In the genomic region with DNA sequence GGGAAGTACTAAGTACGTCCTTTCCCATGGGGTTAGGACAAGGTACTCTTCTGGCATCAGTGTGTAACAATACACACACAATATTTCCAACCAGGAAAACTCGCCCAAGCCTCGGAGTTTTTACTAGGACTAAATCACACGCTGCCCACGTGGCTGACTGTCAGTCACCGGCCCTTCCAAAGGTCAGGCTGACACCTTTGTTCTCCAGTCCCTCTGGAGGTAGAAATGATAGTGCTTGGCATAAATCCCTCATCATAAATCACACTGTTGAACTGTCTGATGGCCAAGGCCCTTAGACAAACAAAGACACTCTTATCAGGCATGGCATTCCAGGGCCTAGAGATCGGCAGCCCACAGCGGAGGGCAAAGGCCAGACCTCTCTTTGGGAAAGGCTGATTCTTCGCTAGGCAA, we compare ENCODE assay signal across 1 cellular context.
TF ChIP-seq lines count a peak whose summit lies in the region.

No MANE protein-coding gene starts in this region.

TF ChIP-seq in HepG2, 621 proteins besides CTCF, POLR2A, EP300 and RAD21 (continued from another document and continues in another):
- TF ChIP-seq, protein P1, sequence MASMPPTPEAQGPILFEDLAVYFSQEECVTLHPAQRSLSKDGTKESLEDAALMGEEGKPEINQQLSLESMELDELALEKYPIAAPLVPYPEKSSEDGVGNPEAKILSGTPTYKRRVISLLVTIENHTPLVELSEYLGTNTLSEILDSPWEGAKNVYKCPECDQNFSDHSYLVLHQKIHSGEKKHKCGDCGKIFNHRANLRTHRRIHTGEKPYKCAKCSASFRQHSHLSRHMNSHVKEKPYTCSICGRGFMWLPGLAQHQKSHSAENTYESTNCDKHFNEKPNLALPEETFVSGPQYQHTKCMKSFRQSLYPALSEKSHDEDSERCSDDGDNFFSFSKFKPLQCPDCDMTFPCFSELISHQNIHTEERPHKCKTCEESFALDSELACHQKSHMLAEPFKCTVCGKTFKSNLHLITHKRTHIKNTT (CRISPR knock-in tag; IDR thresholded peaks at IDR 0.05): no peak
- TF ChIP-seq ATRX (CRISPR knock-in tag; IDR thresholded peaks at IDR 0.05; ENCODE audit: borderline replicate concordance) (no peak), GTF3A (CRISPR knock-in tag; conservative IDR thresholded peaks at IDR 0.05) (no peak), ZNF337 (CRISPR knock-in tag; IDR thresholded peaks at IDR 0.05; ENCODE audit: borderline replicate concordance, low read depth) (no peak), NRL (CRISPR knock-in tag; IDR thresholded peaks at IDR 0.05; ENCODE audit: borderline replicate concordance) (no peak), ZNF883 (CRISPR knock-in tag; IDR thresholded peaks at IDR 0.05; ENCODE audit: not compliant biosample characterization) (no peak), ZNF235 (CRISPR knock-in tag; IDR thresholded peaks at IDR 0.05; ENCODE audit: borderline replicate concordance) (no peak), ZNF543 (CRISPR knock-in tag; IDR thresholded peaks at IDR 0.05) (no peak), MBD4 (IDR thresholded peaks at IDR 0.05; ENCODE audit: borderline replicate concordance, low read length) (no peak), POLR2G (IDR thresholded peaks at IDR 0.05; ENCODE audit: low read depth, low read length) (no peak), ZNF3 (CRISPR knock-in tag; IDR thresholded peaks at IDR 0.05) (no peak; the same call in 1 of the 2 replicates), RXRA (CRISPR knock-in tag; IDR thresholded peaks at IDR 0.05) (peak; percentile 82; the same call in 1 of the 2 replicates), NFE2L2 (IDR thresholded peaks at IDR 0.05; ENCODE audit: low read length) (no peak), ZNF563 (CRISPR knock-in tag; IDR thresholded peaks at IDR 0.05) (no peak), NR1H2 (CRISPR knock-in tag; IDR thresholded peaks at IDR 0.05; ENCODE audit: borderline replicate concordance, low read depth) (no peak), SMC3 (IDR thresholded peaks at IDR 0.05; ENCODE audit: low read length) (no peak), STAT5B (CRISPR knock-in tag; IDR thresholded peaks at IDR 0.05) (no peak), CBFB (CRISPR knock-in tag; IDR thresholded peaks at IDR 0.05) (no peak), ZBTB3 (CRISPR knock-in tag; IDR thresholded peaks at IDR 0.05; ENCODE audit: borderline replicate concordance, low read depth) (no peak), HOXA5 (CRISPR knock-in tag; IDR thresholded peaks at IDR 0.05) (peak; percentile 91)
- TF ChIP-seq, protein P2, sequence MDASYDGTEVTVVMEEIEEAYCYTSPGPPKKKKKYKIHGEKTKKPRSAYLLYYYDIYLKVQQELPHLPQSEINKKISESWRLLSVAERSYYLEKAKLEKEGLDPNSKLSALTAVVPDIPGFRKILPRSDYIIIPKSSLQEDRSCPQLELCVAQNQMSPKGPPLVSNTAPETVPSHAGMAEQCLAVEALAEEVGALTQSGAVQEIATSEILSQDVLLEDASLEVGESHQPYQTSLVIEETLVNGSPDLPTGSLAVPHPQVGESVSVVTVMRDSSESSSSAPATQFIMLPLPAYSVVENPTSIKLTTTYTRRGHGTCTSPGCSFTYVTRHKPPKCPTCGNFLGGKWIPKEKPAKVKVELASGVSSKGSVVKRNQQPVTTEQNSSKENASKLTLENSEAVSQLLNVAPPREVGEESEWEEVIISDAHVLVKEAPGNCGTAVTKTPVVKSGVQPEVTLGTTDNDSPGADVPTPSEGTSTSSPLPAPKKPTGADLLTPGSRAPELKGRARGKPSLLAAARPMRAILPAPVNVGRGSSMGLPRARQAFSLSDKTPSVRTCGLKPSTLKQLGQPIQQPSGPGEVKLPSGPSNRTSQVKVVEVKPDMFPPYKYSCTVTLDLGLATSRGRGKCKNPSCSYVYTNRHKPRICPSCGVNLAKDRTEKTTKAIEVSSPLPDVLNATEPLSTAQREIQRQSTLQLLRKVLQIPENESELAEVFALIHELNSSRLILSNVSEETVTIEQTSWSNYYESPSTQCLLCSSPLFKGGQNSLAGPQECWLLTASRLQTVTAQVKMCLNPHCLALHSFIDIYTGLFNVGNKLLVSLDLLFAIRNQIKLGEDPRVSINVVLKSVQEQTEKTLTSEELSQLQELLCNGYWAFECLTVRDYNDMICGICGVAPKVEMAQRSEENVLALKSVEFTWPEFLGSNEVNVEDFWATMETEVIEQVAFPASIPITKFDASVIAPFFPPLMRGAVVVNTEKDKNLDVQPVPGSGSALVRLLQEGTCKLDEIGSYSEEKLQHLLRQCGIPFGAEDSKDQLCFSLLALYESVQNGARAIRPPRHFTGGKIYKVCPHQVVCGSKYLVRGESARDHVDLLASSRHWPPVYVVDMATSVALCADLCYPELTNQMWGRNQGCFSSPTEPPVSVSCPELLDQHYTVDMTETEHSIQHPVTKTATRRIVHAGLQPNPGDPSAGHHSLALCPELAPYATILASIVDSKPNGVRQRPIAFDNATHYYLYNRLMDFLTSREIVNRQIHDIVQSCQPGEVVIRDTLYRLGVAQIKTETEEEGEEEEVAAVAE (CRISPR knock-in tag; IDR thresholded peaks at IDR 0.05; ENCODE audit: borderline replicate concordance): no peak
- TF ChIP-seq, protein P3, sequence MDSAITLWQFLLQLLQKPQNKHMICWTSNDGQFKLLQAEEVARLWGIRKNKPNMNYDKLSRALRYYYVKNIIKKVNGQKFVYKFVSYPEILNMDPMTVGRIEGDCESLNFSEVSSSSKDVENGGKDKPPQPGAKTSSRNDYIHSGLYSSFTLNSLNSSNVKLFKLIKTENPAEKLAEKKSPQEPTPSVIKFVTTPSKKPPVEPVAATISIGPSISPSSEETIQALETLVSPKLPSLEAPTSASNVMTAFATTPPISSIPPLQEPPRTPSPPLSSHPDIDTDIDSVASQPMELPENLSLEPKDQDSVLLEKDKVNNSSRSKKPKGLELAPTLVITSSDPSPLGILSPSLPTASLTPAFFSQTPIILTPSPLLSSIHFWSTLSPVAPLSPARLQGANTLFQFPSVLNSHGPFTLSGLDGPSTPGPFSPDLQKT (CRISPR knock-in tag; IDR thresholded peaks at IDR 0.05; ENCODE audit: borderline replicate concordance): no peak
- TF ChIP-seq, protein P4, sequence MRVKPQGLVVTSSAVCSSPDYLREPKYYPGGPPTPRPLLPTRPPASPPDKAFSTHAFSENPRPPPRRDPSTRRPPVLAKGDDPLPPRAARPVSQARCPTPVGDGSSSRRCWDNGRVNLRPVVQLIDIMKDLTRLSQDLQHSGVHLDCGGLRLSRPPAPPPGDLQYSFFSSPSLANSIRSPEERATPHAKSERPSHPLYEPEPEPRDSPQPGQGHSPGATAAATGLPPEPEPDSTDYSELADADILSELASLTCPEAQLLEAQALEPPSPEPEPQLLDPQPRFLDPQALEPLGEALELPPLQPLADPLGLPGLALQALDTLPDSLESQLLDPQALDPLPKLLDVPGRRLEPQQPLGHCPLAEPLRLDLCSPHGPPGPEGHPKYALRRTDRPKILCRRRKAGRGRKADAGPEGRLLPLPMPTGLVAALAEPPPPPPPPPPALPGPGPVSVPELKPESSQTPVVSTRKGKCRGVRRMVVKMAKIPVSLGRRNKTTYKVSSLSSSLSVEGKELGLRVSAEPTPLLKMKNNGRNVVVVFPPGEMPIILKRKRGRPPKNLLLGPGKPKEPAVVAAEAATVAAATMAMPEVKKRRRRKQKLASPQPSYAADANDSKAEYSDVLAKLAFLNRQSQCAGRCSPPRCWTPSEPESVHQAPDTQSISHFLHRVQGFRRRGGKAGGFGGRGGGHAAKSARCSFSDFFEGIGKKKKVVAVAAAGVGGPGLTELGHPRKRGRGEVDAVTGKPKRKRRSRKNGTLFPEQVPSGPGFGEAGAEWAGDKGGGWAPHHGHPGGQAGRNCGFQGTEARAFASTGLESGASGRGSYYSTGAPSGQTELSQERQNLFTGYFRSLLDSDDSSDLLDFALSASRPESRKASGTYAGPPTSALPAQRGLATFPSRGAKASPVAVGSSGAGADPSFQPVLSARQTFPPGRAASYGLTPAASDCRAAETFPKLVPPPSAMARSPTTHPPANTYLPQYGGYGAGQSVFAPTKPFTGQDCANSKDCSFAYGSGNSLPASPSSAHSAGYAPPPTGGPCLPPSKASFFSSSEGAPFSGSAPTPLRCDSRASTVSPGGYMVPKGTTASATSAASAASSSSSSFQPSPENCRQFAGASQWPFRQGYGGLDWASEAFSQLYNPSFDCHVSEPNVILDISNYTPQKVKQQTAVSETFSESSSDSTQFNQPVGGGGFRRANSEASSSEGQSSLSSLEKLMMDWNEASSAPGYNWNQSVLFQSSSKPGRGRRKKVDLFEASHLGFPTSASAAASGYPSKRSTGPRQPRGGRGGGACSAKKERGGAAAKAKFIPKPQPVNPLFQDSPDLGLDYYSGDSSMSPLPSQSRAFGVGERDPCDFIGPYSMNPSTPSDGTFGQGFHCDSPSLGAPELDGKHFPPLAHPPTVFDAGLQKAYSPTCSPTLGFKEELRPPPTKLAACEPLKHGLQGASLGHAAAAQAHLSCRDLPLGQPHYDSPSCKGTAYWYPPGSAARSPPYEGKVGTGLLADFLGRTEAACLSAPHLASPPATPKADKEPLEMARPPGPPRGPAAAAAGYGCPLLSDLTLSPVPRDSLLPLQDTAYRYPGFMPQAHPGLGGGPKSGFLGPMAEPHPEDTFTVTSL (CRISPR knock-in tag; IDR thresholded peaks at IDR 0.05; ENCODE audit: borderline replicate concordance): peak; percentile 68; the same call in 1 of the 2 replicates
- TF ChIP-seq, protein P5, sequence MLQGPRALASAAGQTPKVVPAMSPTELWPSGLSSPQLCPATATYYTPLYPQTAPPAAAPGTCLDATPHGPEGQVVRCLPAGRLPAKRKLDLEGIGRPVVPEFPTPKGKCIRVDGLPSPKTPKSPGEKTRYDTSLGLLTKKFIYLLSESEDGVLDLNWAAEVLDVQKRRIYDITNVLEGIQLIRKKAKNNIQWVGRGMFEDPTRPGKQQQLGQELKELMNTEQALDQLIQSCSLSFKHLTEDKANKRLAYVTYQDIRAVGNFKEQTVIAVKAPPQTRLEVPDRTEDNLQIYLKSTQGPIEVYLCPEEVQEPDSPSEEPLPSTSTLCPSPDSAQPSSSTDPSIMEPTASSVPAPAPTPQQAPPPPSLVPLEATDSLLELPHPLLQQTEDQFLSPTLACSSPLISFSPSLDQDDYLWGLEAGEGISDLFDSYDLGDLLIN (CRISPR knock-in tag; IDR thresholded peaks at IDR 0.05; ENCODE audit: borderline replicate concordance): no peak
- TF ChIP-seq, protein P6, sequence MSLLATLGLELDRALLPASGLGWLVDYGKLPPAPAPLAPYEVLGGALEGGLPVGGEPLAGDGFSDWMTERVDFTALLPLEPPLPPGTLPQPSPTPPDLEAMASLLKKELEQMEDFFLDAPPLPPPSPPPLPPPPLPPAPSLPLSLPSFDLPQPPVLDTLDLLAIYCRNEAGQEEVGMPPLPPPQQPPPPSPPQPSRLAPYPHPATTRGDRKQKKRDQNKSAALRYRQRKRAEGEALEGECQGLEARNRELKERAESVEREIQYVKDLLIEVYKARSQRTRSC (CRISPR knock-in tag; IDR thresholded peaks at IDR 0.05; ENCODE audit: low read depth): no peak
- TF ChIP-seq, protein P7, sequence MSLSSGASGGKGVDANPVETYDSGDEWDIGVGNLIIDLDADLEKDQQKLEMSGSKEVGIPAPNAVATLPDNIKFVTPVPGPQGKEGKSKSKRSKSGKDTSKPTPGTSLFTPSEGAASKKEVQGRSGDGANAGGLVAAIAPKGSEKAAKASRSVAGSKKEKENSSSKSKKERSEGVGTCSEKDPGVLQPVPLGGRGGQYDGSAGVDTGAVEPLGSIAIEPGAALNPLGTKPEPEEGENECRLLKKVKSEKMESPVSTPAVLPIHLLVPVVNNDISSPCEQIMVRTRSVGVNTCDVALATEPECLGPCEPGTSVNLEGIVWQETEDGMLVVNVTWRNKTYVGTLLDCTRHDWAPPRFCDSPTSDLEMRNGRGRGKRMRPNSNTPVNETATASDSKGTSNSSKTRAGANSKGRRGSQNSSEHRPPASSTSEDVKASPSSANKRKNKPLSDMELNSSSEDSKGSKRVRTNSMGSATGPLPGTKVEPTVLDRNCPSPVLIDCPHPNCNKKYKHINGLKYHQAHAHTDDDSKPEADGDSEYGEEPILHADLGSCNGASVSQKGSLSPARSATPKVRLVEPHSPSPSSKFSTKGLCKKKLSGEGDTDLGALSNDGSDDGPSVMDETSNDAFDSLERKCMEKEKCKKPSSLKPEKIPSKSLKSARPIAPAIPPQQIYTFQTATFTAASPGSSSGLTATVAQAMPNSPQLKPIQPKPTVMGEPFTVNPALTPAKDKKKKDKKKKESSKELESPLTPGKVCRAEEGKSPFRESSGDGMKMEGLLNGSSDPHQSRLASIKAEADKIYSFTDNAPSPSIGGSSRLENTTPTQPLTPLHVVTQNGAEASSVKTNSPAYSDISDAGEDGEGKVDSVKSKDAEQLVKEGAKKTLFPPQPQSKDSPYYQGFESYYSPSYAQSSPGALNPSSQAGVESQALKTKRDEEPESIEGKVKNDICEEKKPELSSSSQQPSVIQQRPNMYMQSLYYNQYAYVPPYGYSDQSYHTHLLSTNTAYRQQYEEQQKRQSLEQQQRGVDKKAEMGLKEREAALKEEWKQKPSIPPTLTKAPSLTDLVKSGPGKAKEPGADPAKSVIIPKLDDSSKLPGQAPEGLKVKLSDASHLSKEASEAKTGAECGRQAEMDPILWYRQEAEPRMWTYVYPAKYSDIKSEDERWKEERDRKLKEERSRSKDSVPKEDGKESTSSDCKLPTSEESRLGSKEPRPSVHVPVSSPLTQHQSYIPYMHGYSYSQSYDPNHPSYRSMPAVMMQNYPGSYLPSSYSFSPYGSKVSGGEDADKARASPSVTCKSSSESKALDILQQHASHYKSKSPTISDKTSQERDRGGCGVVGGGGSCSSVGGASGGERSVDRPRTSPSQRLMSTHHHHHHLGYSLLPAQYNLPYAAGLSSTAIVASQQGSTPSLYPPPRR (CRISPR knock-in tag; IDR thresholded peaks at IDR 0.05; ENCODE audit: borderline replicate concordance): peak; percentile 56; the same call in 1 of the 2 replicates
- TF ChIP-seq, protein P8, sequence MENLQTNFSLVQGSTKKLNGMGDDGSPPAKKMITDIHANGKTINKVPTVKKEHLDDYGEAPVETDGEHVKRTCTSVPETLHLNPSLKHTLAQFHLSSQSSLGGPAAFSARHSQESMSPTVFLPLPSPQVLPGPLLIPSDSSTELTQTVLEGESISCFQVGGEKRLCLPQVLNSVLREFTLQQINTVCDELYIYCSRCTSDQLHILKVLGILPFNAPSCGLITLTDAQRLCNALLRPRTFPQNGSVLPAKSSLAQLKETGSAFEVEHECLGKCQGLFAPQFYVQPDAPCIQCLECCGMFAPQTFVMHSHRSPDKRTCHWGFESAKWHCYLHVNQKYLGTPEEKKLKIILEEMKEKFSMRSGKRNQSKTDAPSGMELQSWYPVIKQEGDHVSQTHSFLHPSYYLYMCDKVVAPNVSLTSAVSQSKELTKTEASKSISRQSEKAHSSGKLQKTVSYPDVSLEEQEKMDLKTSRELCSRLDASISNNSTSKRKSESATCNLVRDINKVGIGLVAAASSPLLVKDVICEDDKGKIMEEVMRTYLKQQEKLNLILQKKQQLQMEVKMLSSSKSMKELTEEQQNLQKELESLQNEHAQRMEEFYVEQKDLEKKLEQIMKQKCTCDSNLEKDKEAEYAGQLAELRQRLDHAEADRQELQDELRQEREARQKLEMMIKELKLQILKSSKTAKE (CRISPR knock-in tag; IDR thresholded peaks at IDR 0.05; ENCODE audit: borderline replicate concordance): peak; percentile 53; the same call in 1 of the 2 replicates
- TF ChIP-seq, protein P9, sequence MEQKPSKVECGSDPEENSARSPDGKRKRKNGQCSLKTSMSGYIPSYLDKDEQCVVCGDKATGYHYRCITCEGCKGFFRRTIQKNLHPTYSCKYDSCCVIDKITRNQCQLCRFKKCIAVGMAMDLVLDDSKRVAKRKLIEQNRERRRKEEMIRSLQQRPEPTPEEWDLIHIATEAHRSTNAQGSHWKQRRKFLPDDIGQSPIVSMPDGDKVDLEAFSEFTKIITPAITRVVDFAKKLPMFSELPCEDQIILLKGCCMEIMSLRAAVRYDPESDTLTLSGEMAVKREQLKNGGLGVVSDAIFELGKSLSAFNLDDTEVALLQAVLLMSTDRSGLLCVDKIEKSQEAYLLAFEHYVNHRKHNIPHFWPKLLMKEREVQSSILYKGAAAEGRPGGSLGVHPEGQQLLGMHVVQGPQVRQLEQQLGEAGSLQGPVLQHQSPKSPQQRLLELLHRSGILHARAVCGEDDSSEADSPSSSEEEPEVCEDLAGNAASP (CRISPR knock-in tag; IDR thresholded peaks at IDR 0.05; ENCODE audit: borderline replicate concordance): peak; percentile 58; the same call in 1 of the 2 replicates
